Comparison of ENCODE assay signal across 1 cellular context in genomic region chr2:84946204-84947009, GRCh38.
A peak's percentile ranks its signal among the peaks of the same experiment; 100 is the strongest.
TF ChIP-seq lines count a peak whose summit lies in the region.

No MANE protein-coding gene starts in this region.

TF ChIP-seq in HepG2, 621 proteins besides CTCF, POLR2A, EP300 and RAD21 (continued from another document and continues in another):
- TF ChIP-seq ZNF407 (CRISPR knock-in tag; IDR thresholded peaks at IDR 0.05; ENCODE audit: not compliant biosample characterization) (peak; percentile 29), ZIK1 (CRISPR knock-in tag; IDR thresholded peaks at IDR 0.05; ENCODE audit: borderline replicate concordance, low read depth) (no peak), ZNF567 (CRISPR knock-in tag; IDR thresholded peaks at IDR 0.05; ENCODE audit: borderline replicate concordance) (no peak; the same call in 1 of the 2 replicates), ZNF329 (CRISPR knock-in tag; IDR thresholded peaks at IDR 0.05; ENCODE audit: low read depth) (no peak), MIER2 (CRISPR knock-in tag; IDR thresholded peaks at IDR 0.05) (peak; percentile 61), ZNF263 (CRISPR knock-in tag; IDR thresholded peaks at IDR 0.05) (peak; percentile 79), DPF2 (CRISPR knock-in tag; IDR thresholded peaks at IDR 0.05; ENCODE audit: borderline replicate concordance, low read depth) (peak; percentile 92), ZNF317 (CRISPR knock-in tag; IDR thresholded peaks at IDR 0.05) (peak; percentile 78; the same call in 1 of the 2 replicates), RAD51 (IDR thresholded peaks at IDR 0.05; ENCODE audit: borderline replicate concordance) (no peak), PHF20 (CRISPR knock-in tag; IDR thresholded peaks at IDR 0.05) (no peak), GZF1 (CRISPR knock-in tag; IDR thresholded peaks at IDR 0.05) (no peak), ERF (CRISPR knock-in tag; IDR thresholded peaks at IDR 0.05) (peak; percentile 71), SRSF9 (IDR thresholded peaks at IDR 0.05; ENCODE audit: borderline replicate concordance, insufficient read depth, low read depth, low read length, poor library complexity, severe bottlenecking) (no peak), PBX2 (CRISPR knock-in tag; IDR thresholded peaks at IDR 0.05) (no peak), NFYC (CRISPR knock-in tag; IDR thresholded peaks at IDR 0.05) (no peak), MIER3 (CRISPR knock-in tag; IDR thresholded peaks at IDR 0.05; ENCODE audit: borderline replicate concordance) (peak; percentile 57; the same call in 1 of the 2 replicates), SMARCC2 (IDR thresholded peaks at IDR 0.05) (no peak), HOMEZ (CRISPR knock-in tag; IDR thresholded peaks at IDR 0.05; ENCODE audit: low read depth) (peak; percentile 89; the same call in 1 of the 2 replicates), ZNF383 (CRISPR knock-in tag; IDR thresholded peaks at IDR 0.05; ENCODE audit: borderline replicate concordance) (no peak), SP5 (CRISPR knock-in tag; IDR thresholded peaks at IDR 0.05; ENCODE audit: borderline replicate concordance, low read depth) (peak; percentile 95), ETV6 (CRISPR knock-in tag; conservative IDR thresholded peaks at IDR 0.05) (0 out of 2 replicates have a peak, but pooled peaks have one; percentile 19), GMEB1 (CRISPR knock-in tag; IDR thresholded peaks at IDR 0.05; ENCODE audit: borderline replicate concordance) (peak; percentile 74), ZBTB34 (CRISPR knock-in tag; IDR thresholded peaks at IDR 0.05) (no peak), ATF7 (IDR thresholded peaks at IDR 0.05) (peak; percentile 42; the same call in 1 of the 2 replicates), ATF7 (CRISPR knock-in tag; IDR thresholded peaks at IDR 0.05) (no peak), SRF (IDR thresholded peaks at IDR 0.05; ENCODE audit: low read depth, low read length) (no peak), ZFP37 (CRISPR knock-in tag; IDR thresholded peaks at IDR 0.05; ENCODE audit: borderline replicate concordance) (peak; percentile 92), ARID5B (CRISPR knock-in tag; IDR thresholded peaks at IDR 0.05) (peak; percentile 93), XRCC5 (optimal IDR thresholded peaks at IDR 0.05; ENCODE audit: low read length) (peak; percentile 94), SAFB2 (CRISPR knock-in tag; IDR thresholded peaks at IDR 0.05; ENCODE audit: borderline replicate concordance, low read depth) (peak; percentile 87), ZNF691 (CRISPR knock-in tag; IDR thresholded peaks at IDR 0.05; ENCODE audit: borderline replicate concordance, low read depth) (peak; percentile 93; the same call in 1 of the 2 replicates), ZNF766 (CRISPR knock-in tag; IDR thresholded peaks at IDR 0.05; ENCODE audit: borderline replicate concordance) (no peak), ZNF121 (CRISPR knock-in tag; IDR thresholded peaks at IDR 0.05) (peak; percentile 50), STAT6 (CRISPR knock-in tag; IDR thresholded peaks at IDR 0.05; ENCODE audit: borderline replicate concordance) (peak; percentile 80; the same call in 1 of the 2 replicates)
